16 cellular contexts compared by ENCODE assay signal in genomic region chr12:92036061-92036620, GRCh38.
DNase-seq lines count a peak whose midpoint lies in the region; ATAC-seq, FAIRE-seq and TF ChIP-seq lines count a peak whose summit lies in the region.
"Had no signal": no experiment of that assay in that cellular context is flagged by ENCODE, and none has a peak within 500 bp of the region (broad histone marks: within the 10 kb centered on the region; RNA-seq: fewer than 3 reads in every experiment).

No MANE protein-coding gene starts in this region.

- DNase-seq in activated naive CD4-positive, alpha-beta T cell treated with anti-CD3 and anti-CD28 coated beads for 36 hours = no peak
- DNase-seq in activated naive CD4-positive, alpha-beta T cell (lab: John Stamatoyannopoulos, UW) = no peak
- DNase-seq in T-helper 17 cell (no peak), keratinocyte (ENCODE audit: low read depth, low spot score) (no peak), stomach (no peak), smooth muscle cell (lab: John Stamatoyannopoulos, UW; ENCODE audit: unreplicated experiment) (no peak), NCI-H226 (no peak), anterior cingulate cortex (lab: John Stamatoyannopoulos, UW) (no peak)
- DNase-seq: activated gamma-delta T cell; DMS153; KG1; NCI-H1694 treated with DMSO at 0.1 percent for 48 hours; NCI-H774; posterior cingulate gyrus; stimulated activated CD8-positive, alpha-beta memory T cell treated with anti-CD3 and anti-CD28 coated beads, Interleukin-4, amount 100 ng/mL, for 48 hours had no signal

- no peak for ATAC-seq in T-helper 17 cell
- ATAC-seq: WTC11 had no signal

- H3F3A ChIP-seq in smooth muscle cell (ENCODE audit: low read depth) = no peaks in the 10 kb centered on the region

- H3K4me3 Mint-ChIP-seq in activated naive CD4-positive, alpha-beta T cell treated with anti-CD3 and anti-CD28 coated beads for 36 hours = peak overlapping the region; percentile 78
- H3K4me3 Mint-ChIP-seq in T-helper 17 cell = peak overlapping the region; percentile 98
- H3K4me3 Mint-ChIP-seq: WTC11 had no signal

- no peaks in the 10 kb centered on the region for H3K27me3 Mint-ChIP-seq in activated naive CD4-positive, alpha-beta T cell treated with anti-CD3 and anti-CD28 coated beads for 36 hours (ENCODE audit: low read depth)
- H3K27me3 Mint-ChIP-seq in T-helper 17 cell = no peaks in the 10 kb centered on the region

- no peaks in the 10 kb centered on the region for H3K36me3 ChIP-seq in keratinocyte (ENCODE audit: control insufficient read depth in 2 of 2, extremely low read depth in 1 of 2, insufficient read depth in 2 of 2, low read length in 2 of 2)
- no peaks in the 10 kb centered on the region for H3K36me3 ChIP-seq in stomach
- H3K36me3 ChIP-seq in smooth muscle cell (ENCODE audit: low read depth) = no peaks in the 10 kb centered on the region

- H2AFZ ChIP-seq in keratinocyte (ENCODE audit: control insufficient read depth, low read length) = no peak overlapping the region
- H2AFZ ChIP-seq in smooth muscle cell (ENCODE audit: low read depth) = no peak overlapping the region

- peak overlapping the region; percentile 93 for H3K27ac Mint-ChIP-seq in activated naive CD4-positive, alpha-beta T cell treated with anti-CD3 and anti-CD28 coated beads for 36 hours
- peak overlapping the region; percentile 100 for H3K27ac Mint-ChIP-seq in T-helper 17 cell
- H3K27ac Mint-ChIP-seq: WTC11 had no signal

- dilution Hi-C loops in keratinocyte (cut with MboI; ENCODE audit: extremely low pct_ligation_motif_present, low sequenced_read_pairs) = no loop called here

- intact Hi-C loops in activated naive CD4-positive, alpha-beta T cell treated with anti-CD3 and anti-CD28 coated beads for 36 hours (cut with micrococcal nuclease) = loop anchor here (10.0 kb wide), 1 partner anchor 161 kb away; no protein-coding TSS in a partner anchor
- intact Hi-C loops in stomach (cut with DNase I; ENCODE audit: low total_unique reads) = no loop called here

- H3K9me3 ChIP-seq in T-helper 17 cell (ENCODE audit: control insufficient read depth, low read length, poor library complexity, severe bottlenecking) (peaks cover 5% of the 10 kb centered on the region), keratinocyte (ENCODE audit: control insufficient read depth, low read depth, low read length) (no peaks in the 10 kb centered on the region), stomach (no peaks in the 10 kb centered on the region), smooth muscle cell (replicated peaks; ENCODE audit: low read depth) (no peaks in the 10 kb centered on the region)

- no peak overlapping the region for H3K9ac ChIP-seq in keratinocyte (ENCODE audit: control insufficient read depth, extremely low read depth, insufficient read depth, low read length)
- H3K9ac ChIP-seq in smooth muscle cell (ENCODE audit: low read depth) = no peak overlapping the region

- H3K27me3 ChIP-seq in keratinocyte (ENCODE audit: control insufficient read depth, extremely low read depth, insufficient read depth, low read length) = no peaks in the 10 kb centered on the region
- H3K27me3 ChIP-seq in stomach = no peaks in the 10 kb centered on the region
- H3K27me3 ChIP-seq in smooth muscle cell (ENCODE audit: low read depth) = no peaks in the 10 kb centered on the region

- CTCF ChIA-PET in activated naive CD4-positive, alpha-beta T cell treated with anti-CD3 and anti-CD28 coated beads for 36 hours (lab: Charles Lee) = interaction anchor here (0.7 kb wide), 1 partner anchor 89 kb away, joined by 3 read pairs; no protein-coding TSS in a partner anchor

- no peak overlapping the region for H3K4me3 ChIP-seq in keratinocyte (ENCODE audit: control insufficient read depth in 2 of 3, extremely low read depth in 1 of 3, insufficient read depth in 2 of 3, low read depth in 1 of 3, low read length in 3 of 3)
- no peak overlapping the region for H3K4me3 ChIP-seq in stomach
- no peak overlapping the region for H3K4me3 ChIP-seq in smooth muscle cell

- H4K20me1 ChIP-seq in keratinocyte (ENCODE audit: control insufficient read depth, extremely low read depth, insufficient read depth, low read length) = no peaks in the 10 kb centered on the region
- no peaks in the 10 kb centered on the region for H4K20me1 ChIP-seq in smooth muscle cell (ENCODE audit: low read depth)

- H3K9me3 Mint-ChIP-seq in activated naive CD4-positive, alpha-beta T cell treated with anti-CD3 and anti-CD28 coated beads for 36 hours = no peaks in the 10 kb centered on the region
- H3K9me3 Mint-ChIP-seq: WTC11 had no signal

- TF ChIP-seq EP300 in stomach (IDR thresholded peaks at IDR 0.05) = no peak

- no peaks in the 10 kb centered on the region for H3K79me2 ChIP-seq in keratinocyte (ENCODE audit: control insufficient read depth, insufficient read depth, low read length)
- no peaks in the 10 kb centered on the region for H3K79me2 ChIP-seq in smooth muscle cell (ENCODE audit: low read depth)

- TF ChIP-seq POLR2A in stomach (IDR thresholded peaks at IDR 0.05) = no peak

- 86 to 88% (median 86%) methylated on average over 7 of the region's 7 CpGs for WGBS in stomach, 5 donors
- WGBS in smooth muscle cell (ENCODE audit: low lambda C conversion rate) = 92% methylated on average over 7 of the region's 7 CpGs

- H3K4me1 ChIP-seq in keratinocyte (ENCODE audit: control insufficient read depth, extremely low read depth, insufficient read depth, low read length) (peaks cover 29% of the 10 kb centered on the region), stomach (peaks cover 0 to 53% (median 34%) of the 10 kb centered on the region in 4 donors), smooth muscle cell (ENCODE audit: low read depth) (peaks cover 6% of the 10 kb centered on the region)

- peaks cover 8% of the 10 kb centered on the region for H3K36me3 Mint-ChIP-seq in activated naive CD4-positive, alpha-beta T cell treated with anti-CD3 and anti-CD28 coated beads for 36 hours (ENCODE audit: low read depth)
- peaks cover 2% of the 10 kb centered on the region for H3K36me3 Mint-ChIP-seq in T-helper 17 cell (ENCODE audit: low read depth)
- H3K36me3 Mint-ChIP-seq: WTC11 had no signal

- peak; percentile 52 for FAIRE-seq in keratinocyte (lab: Jason Lieb, UNC)

- no peak overlapping the region for H3K27ac ChIP-seq in keratinocyte (ENCODE audit: control insufficient read depth, insufficient read depth, low read length)
- H3K27ac ChIP-seq in stomach = peak overlapping the region in 3 of 5 donors; percentile 56 to 86 (median 79)
- no peak overlapping the region for H3K27ac ChIP-seq in smooth muscle cell (ENCODE audit: low read depth)

- H3K4me1 Mint-ChIP-seq in activated naive CD4-positive, alpha-beta T cell treated with anti-CD3 and anti-CD28 coated beads for 36 hours (ENCODE audit: low read depth) = peaks cover 84% of the 10 kb centered on the region
- H3K4me1 Mint-ChIP-seq in T-helper 17 cell = peaks cover 53% of the 10 kb centered on the region

- H3K4me2 ChIP-seq in keratinocyte (ENCODE audit: control insufficient read depth, extremely low read depth, insufficient read depth, low read depth, low read length) = no peak overlapping the region
- H3K4me2 ChIP-seq in smooth muscle cell = no peak overlapping the region

- no peak for TF ChIP-seq CTCF in keratinocyte (optimal IDR thresholded peaks at IDR 0.05 in 1 of 3, IDR thresholded peaks at IDR 0.05 in 1 of 3, conservative IDR thresholded peaks at IDR 0.05 in 1 of 3; ENCODE audit: extremely low read depth in 1 of 3, insufficient read depth in 2 of 3, low read length in 3 of 3)
- TF ChIP-seq CTCF in stomach (IDR thresholded peaks at IDR 0.05) = no peak
- no peak for TF ChIP-seq CTCF in smooth muscle cell (IDR thresholded peaks at IDR 0.05; ENCODE audit: borderline replicate concordance, insufficient read depth, poor library complexity, severe bottlenecking)

- no peaks in the 10 kb centered on the region for H3K9me1 ChIP-seq in keratinocyte (ENCODE audit: control insufficient read depth, extremely low read depth, insufficient read depth, low read length)

Comparison
In these comparisons a context has a peak if more than half of its experiments do, and no peak if none do; other contexts are left out.
1. H3K27ac ChIP-seq: peak in stomach (3 of 5); none in keratinocyte (single experiment) and smooth muscle cell (single experiment).